In genomic region chr12:15001733-15002471, GRCh38 we compare ENCODE assay signal across 1 cellular context.
TF ChIP-seq lines count a peak whose summit lies in the region.

No MANE protein-coding gene starts in this region.

TF ChIP-seq in H1, 55 proteins besides CTCF, POLR2A, EP300 and RAD21 (continued from another document):
- TF ChIP-seq USF2 (IDR thresholded peaks at IDR 0.05; ENCODE audit: low read length) (no peak), POLR2AphosphoS5 (IDR thresholded peaks at IDR 0.05; ENCODE audit: low read depth, low read length) (no peak)
